Comparison of ENCODE assay signal across 22 cellular contexts in the genomic region with DNA sequence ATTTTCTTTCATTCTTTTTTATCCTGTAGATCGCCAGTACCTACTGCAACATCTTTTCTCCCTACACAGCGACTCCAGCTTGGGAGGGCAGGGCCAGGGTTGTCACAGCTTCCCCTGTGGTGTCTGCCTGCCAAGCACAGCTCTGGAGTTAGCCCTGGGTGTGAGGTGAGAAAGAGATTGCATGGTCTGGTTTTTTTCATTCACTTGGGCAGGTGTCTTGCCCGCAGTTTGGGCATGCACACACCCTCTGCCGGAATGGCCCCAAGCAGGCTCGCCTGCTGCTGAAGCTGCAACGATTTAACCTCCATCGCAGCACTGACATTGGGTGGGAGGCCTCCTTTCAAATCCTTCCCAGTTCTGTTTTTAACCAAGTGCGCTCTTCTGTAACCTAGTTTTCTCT.
"Had no signal": no experiment of that assay in that cellular context is flagged by ENCODE, and none has a peak within 500 bp of the region (broad histone marks: within the 10 kb centered on the region; RNA-seq: fewer than 3 reads in every experiment).

No MANE protein-coding gene starts in this region.

- H3K27me3 ChIP-seq: esophagus squamous epithelium, gastroesophageal sphincter, sigmoid colon, stomach, uterus had no signal

- H3K27ac ChIP-seq: esophagus squamous epithelium, gastroesophageal sphincter, parathyroid adenoma, prostate gland, sigmoid colon, skin epidermis, stomach, thoracic aorta, uterus had no signal

- H3K9me3 ChIP-seq: esophagus squamous epithelium, gastroesophageal sphincter, prostate gland, sigmoid colon, stomach, thoracic aorta, uterus had no signal

- ATAC-seq: gastroesophageal sphincter; left lobe of liver; naive thymus-derived CD4-positive, alpha-beta T cell had no signal

- H3K36me3 ChIP-seq: prostate gland, uterus had no signal

- H2AFZ ChIP-seq: parathyroid adenoma had no signal

- H3K4me3 ChIP-seq: esophagus squamous epithelium, gastroesophageal sphincter, lung, prostate gland, sigmoid colon, skin epidermis, stomach, thoracic aorta, uterus had no signal

- H3K4me1 ChIP-seq: esophagus squamous epithelium, gastroesophageal sphincter, parathyroid adenoma, prostate gland, sigmoid colon, stomach, uterus had no signal

- H3K9ac ChIP-seq: parathyroid adenoma had no signal

- DNase-seq: esophagus squamous epithelium; foreskin fibroblast; hypothalamus; kidney glomerular epithelial cell; mesendoderm; naive thymus-derived CD4-positive, alpha-beta T cell; nephron progenitor cell; retina; sigmoid colon; stimulated activated CD4-positive, alpha-beta T cell treated with anti-CD3 and anti-CD28 coated beads, Interleukin-2, amount 100 ng/mL, for 24 hours; stimulated activated CD4-positive, alpha-beta T cell treated with anti-CD3 and anti-CD28 coated beads, Interleukin-4, amount 100 ng/mL, for 4 hours; stimulated activated naive CD4-positive, alpha-beta T cell; stomach; substantia nigra; uterus had no signal
